In the genomic region with DNA sequence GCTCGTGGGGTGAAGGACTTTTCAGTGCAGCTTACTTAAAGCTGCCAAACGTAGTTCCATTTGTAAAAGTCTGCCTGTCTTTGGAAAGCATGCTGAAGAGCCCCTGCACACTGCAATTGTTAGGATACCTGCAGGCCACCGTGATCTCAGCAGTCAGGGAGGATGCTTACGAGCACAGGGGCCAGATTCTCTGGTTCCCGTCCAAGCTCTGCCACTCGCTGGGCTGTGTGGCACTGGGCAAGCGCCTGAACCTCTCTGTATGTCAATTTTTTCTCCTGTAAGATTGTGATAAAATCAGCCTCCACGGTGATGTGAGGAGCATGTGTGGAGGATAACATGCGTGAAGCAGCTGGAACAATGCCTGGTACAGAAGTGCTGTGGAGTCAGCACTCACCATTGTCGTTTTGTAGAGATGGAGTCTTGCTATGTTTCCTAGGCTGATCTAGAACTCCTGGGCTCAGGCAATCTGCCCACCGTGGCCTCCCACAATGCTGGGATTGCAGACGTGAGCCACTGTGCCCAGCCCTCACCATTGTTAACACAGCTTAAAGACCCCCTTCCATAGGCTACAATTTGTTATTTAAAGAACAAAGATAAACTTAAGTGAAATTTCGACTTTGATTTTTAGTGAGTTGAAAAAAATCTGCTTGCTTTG, we compare ENCODE assay signal across 11 cellular contexts. TPM values are rescaled to one million over a fixed set of nuclear protein-coding genes. Genes with fewer than 3 reads are reported as not detected.
DNase-seq lines count a peak whose midpoint lies in the region; ATAC-seq, FAIRE-seq and TF ChIP-seq lines count a peak whose summit lies in the region.
"Had no signal": no experiment of that assay in that cellular context is flagged by ENCODE, and none has a peak within 500 bp of the region (broad histone marks: within the 10 kb centered on the region; RNA-seq: fewer than 3 reads in every experiment).

No MANE protein-coding gene starts in this region.

- H3K36me3 ChIP-seq in left lung, result peaks cover 0 to 27% of the 10 kb centered on the region in 2 donors

- no peaks in the 10 kb centered on the region for H3K9me3 Mint-ChIP-seq in activated naive CD4-positive, alpha-beta T cell treated with anti-CD3 and anti-CD28 coated beads, Interleukin-2, amount 50 U/mL, for 24 hours
- H3K9me3 Mint-ChIP-seq in activated T-helper 1 cell treated with anti-CD3 and anti-CD28 coated beads, Interleukin-12 subunit alpha, Interleukin-12 subunit beta, Interleukin-2, Interleukin-4 antibody, amounts not matched to agents 30 ng/mL and 10 ng/mL and 1 ng/mL, durations not matched to agents 14 hours and 24 hours and 36 hours, result no peaks in the 10 kb centered on the region
- no peaks in the 10 kb centered on the region for H3K9me3 Mint-ChIP-seq in type B pancreatic cell

- H3K36me3 Mint-ChIP-seq in activated naive CD4-positive, alpha-beta T cell treated with anti-CD3 and anti-CD28 coated beads, Interleukin-2, amount 50 U/mL, for 24 hours, result peaks cover 4% of the 10 kb centered on the region
- H3K36me3 Mint-ChIP-seq in activated T-helper 1 cell treated with anti-CD3 and anti-CD28 coated beads, Interleukin-12 subunit alpha, Interleukin-12 subunit beta, Interleukin-2, Interleukin-4 antibody, amounts not matched to agents 30 ng/mL and 10 ng/mL and 1 ng/mL, durations not matched to agents 14 hours and 24 hours and 36 hours (ENCODE audit: low read depth), result peaks cover 2% of the 10 kb centered on the region
- H3K36me3 Mint-ChIP-seq in type B pancreatic cell, result no peaks in the 10 kb centered on the region

- no peak for DNase-seq in activated naive CD4-positive, alpha-beta T cell (lab: John Stamatoyannopoulos, UW)
- DNase-seq in activated T-helper 1 cell treated with anti-CD3 and anti-CD28 coated beads, Interleukin-12 subunit alpha, Interleukin-12 subunit beta, Interleukin-2, Interleukin-4 antibody, amounts not matched to agents 30 ng/mL and 10 ng/mL and 1 ng/mL, durations not matched to agents 14 hours and 24 hours and 36 hours (ENCODE audit: low spot score), result no peak
- no peak for DNase-seq in left lung
- no peak for DNase-seq in type B pancreatic cell (ENCODE audit: extremely low spot score, unreplicated experiment)
- DNase-seq in HTR-8/SVneo (ENCODE audit: insufficient read length, low spot score), result no peak
- DNase-seq: AML-193 had no signal

- no peaks in the 10 kb centered on the region for H3K4me1 ChIP-seq in left lung

- no peak for TF ChIP-seq CTCF in left lung (IDR thresholded peaks at IDR 0.05)
- no peak for TF ChIP-seq CTCF in type B pancreatic cell (conservative IDR thresholded peaks at IDR 0.05)

- H3K27ac ChIP-seq in left lung, result peak overlapping the region; percentile 39 to 64
- H3K27ac ChIP-seq: neutrophil had no signal

- intact Hi-C loops in activated T-helper 1 cell treated with anti-CD3 and anti-CD28 coated beads, Interleukin-12 subunit alpha, Interleukin-12 subunit beta, Interleukin-2, Interleukin-4 antibody, amounts not matched to agents 30 ng/mL and 10 ng/mL and 1 ng/mL, durations not matched to agents 14 hours and 24 hours and 36 hours (cut with micrococcal nuclease), result no loop called here
- intact Hi-C loops in left lung (cut with DNase I), result no loop called here

- H3K27me3 Mint-ChIP-seq in activated naive CD4-positive, alpha-beta T cell treated with anti-CD3 and anti-CD28 coated beads, Interleukin-2, amount 50 U/mL, for 24 hours, result no peaks in the 10 kb centered on the region
- no peaks in the 10 kb centered on the region for H3K27me3 Mint-ChIP-seq in activated T-helper 1 cell treated with anti-CD3 and anti-CD28 coated beads, Interleukin-12 subunit alpha, Interleukin-12 subunit beta, Interleukin-2, Interleukin-4 antibody, amounts not matched to agents 30 ng/mL and 10 ng/mL and 1 ng/mL, durations not matched to agents 14 hours and 24 hours and 36 hours (ENCODE audit: insufficient read depth)
- H3K27me3 Mint-ChIP-seq in type B pancreatic cell, result no peaks in the 10 kb centered on the region

- ATAC-seq in left lung (no peak), HG03432 (IDR thresholded peaks at IDR 0.05; ENCODE audit: unreplicated experiment) (no peak), HG03039 (IDR thresholded peaks at IDR 0.05; ENCODE audit: unreplicated experiment) (no peak)

- no peaks in the 10 kb centered on the region for H3K27me3 ChIP-seq in left lung
- H3K27me3 ChIP-seq: neutrophil had no signal

- H3K9me3 ChIP-seq in left lung, result no peaks in the 10 kb centered on the region
- H3K9me3 ChIP-seq: neutrophil had no signal

- H3K27ac Mint-ChIP-seq in activated naive CD4-positive, alpha-beta T cell treated with anti-CD3 and anti-CD28 coated beads, Interleukin-2, amount 50 U/mL, for 24 hours, result peak overlapping the region; percentile 35
- no peak overlapping the region for H3K27ac Mint-ChIP-seq in activated T-helper 1 cell treated with anti-CD3 and anti-CD28 coated beads, Interleukin-12 subunit alpha, Interleukin-12 subunit beta, Interleukin-2, Interleukin-4 antibody, amounts not matched to agents 30 ng/mL and 10 ng/mL and 1 ng/mL, durations not matched to agents 14 hours and 24 hours and 36 hours
- H3K27ac Mint-ChIP-seq in type B pancreatic cell, result peak overlapping the region; percentile 43

- no peak for FAIRE-seq in HTR-8/SVneo (lab: Jason Lieb, UNC)
- FAIRE-seq: frontal cortex had no signal

- no peaks in the 10 kb centered on the region for H3K4me1 Mint-ChIP-seq in activated naive CD4-positive, alpha-beta T cell treated with anti-CD3 and anti-CD28 coated beads, Interleukin-2, amount 50 U/mL, for 24 hours
- no peaks in the 10 kb centered on the region for H3K4me1 Mint-ChIP-seq in activated T-helper 1 cell treated with anti-CD3 and anti-CD28 coated beads, Interleukin-12 subunit alpha, Interleukin-12 subunit beta, Interleukin-2, Interleukin-4 antibody, amounts not matched to agents 30 ng/mL and 10 ng/mL and 1 ng/mL, durations not matched to agents 14 hours and 24 hours and 36 hours (ENCODE audit: low read depth)
- H3K4me1 Mint-ChIP-seq in type B pancreatic cell (ENCODE audit: unreplicated experiment), result peaks cover 12% of the 10 kb centered on the region

- H3K4me3 Mint-ChIP-seq in activated naive CD4-positive, alpha-beta T cell treated with anti-CD3 and anti-CD28 coated beads, Interleukin-2, amount 50 U/mL, for 24 hours, result peak overlapping the region; percentile 68
- H3K4me3 Mint-ChIP-seq in activated T-helper 1 cell treated with anti-CD3 and anti-CD28 coated beads, Interleukin-12 subunit alpha, Interleukin-12 subunit beta, Interleukin-2, Interleukin-4 antibody, amounts not matched to agents 30 ng/mL and 10 ng/mL and 1 ng/mL, durations not matched to agents 14 hours and 24 hours and 36 hours, result peak overlapping the region; percentile 33
- no peak overlapping the region for H3K4me3 Mint-ChIP-seq in type B pancreatic cell

- peak overlapping the region in 1 of 2 donors; percentile 40 for H3K4me3 ChIP-seq in left lung

RNA-seq across cellular contexts. Expression of a gene that starts 3.5 kb away (rescaled TPM):
- total RNA-seq in activated T-helper 1 cell treated with anti-CD3 and anti-CD28 coated beads, Interleukin-12 subunit alpha, Interleukin-12 subunit beta, Interleukin-2, Interleukin-4 antibody, amounts not matched to agents 30 ng/mL and 10 ng/mL and 1 ng/mL, durations not matched to agents 14 hours and 24 hours and 36 hours, result 0.32 and 0.62 TPM in 2 replicates
- 1 to 10 TPM; 2.0 to 2.3 TPM for total RNA-seq in left lung
- total RNA-seq in type B pancreatic cell (ENCODE audit: low replicate concordance), result 2.5 and 4.1 TPM in 2 replicates

RNA-seq across cellular contexts. Expression of a gene that starts 40.7 kb away (rescaled TPM):
- 28.7 and 31.2 TPM in 2 replicates for total RNA-seq in activated T-helper 1 cell treated with anti-CD3 and anti-CD28 coated beads, Interleukin-12 subunit alpha, Interleukin-12 subunit beta, Interleukin-2, Interleukin-4 antibody, amounts not matched to agents 30 ng/mL and 10 ng/mL and 1 ng/mL, durations not matched to agents 14 hours and 24 hours and 36 hours
- total RNA-seq in left lung, result 10 to 100 TPM; 10.3 to 19.4 TPM
- total RNA-seq in type B pancreatic cell (ENCODE audit: low replicate concordance), result 17.2 and 29.2 TPM in 2 replicates
